ENCODE assay signal across 6 cellular contexts in the genomic region with DNA sequence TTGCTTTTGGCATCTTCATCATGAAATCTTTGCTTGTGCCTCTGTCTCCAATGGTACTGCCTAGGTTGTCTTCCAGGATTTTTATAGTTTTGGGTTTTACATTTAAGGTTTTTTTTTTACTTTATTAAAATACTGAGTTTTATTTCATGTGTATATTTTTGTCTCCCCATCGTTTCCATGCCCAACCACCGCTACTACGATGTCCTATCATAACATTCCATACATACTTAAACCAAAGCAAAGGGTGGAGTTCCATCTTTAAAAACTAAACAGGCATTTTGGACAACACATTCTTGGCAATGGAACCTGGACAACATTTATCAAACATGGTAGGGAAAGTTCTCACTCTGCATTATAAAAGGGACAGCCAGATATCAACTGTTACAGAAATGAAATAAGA. TPM values are rescaled to one million over a fixed set of nuclear protein-coding genes. Genes with fewer than 3 reads are reported as not detected.
"Had no signal": no experiment of that assay in that cellular context is flagged by ENCODE, and none has a peak within 500 bp of the region (broad histone marks: within the 10 kb centered on the region; RNA-seq: fewer than 3 reads in every experiment).

No MANE protein-coding gene starts in this region.

RNA-seq across cellular contexts. Expression of a gene that starts 23.7 kb away (rescaled TPM):
- total RNA-seq: GM23338, H1, H9, HT-29, IMR-90, K562 had no signal
- polyA plus RNA-seq: GM23338, H1, IMR-90, K562 had no signal

RNA-seq across cellular contexts. Expression of a gene that starts 37.4 kb away (rescaled TPM):
- total RNA-seq: GM23338, H1, H9, HT-29, IMR-90, K562 had no signal
- polyA plus RNA-seq: GM23338, H1, IMR-90, K562 had no signal
